1 cellular context compared by ENCODE assay signal in the genomic region with DNA sequence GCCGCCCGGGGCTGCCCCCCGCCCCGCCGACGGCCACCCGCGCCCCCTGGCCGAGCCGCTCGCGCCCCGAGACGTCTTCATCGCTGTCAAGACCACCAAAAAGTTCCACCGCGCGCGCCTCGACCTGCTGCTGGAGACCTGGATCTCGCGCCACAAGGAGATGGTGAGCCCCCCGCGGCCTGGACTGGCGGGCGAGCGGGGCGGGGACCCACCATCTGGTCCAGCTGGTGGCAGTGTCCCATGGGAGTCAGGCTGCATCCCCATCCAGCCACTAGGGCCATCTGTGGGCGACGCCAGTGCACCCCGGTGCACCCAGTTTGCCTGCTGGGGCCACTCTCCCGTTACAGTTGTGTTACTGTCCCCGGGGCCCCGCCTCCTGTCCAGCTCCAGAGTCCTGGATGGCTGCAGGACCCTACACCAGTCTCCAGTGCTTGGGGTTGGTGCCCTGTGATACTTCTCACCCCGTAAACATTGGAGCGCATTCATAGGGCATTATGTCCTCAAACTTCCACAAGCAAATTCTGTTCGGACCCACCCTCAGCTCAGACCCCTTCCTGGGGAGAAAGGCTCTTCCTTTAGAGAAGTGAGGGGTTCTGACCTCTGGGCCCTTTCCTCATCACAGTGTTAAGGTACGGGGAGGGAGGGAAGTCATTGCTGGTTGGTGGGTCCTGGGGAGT.
TF ChIP-seq lines count a peak whose summit lies in the region.

No MANE protein-coding gene starts in this region.

TF ChIP-seq in HEK293, 187 proteins besides CTCF, POLR2A, EP300 and RAD21 (continued from another document):
- TF ChIP-seq, protein P1, sequence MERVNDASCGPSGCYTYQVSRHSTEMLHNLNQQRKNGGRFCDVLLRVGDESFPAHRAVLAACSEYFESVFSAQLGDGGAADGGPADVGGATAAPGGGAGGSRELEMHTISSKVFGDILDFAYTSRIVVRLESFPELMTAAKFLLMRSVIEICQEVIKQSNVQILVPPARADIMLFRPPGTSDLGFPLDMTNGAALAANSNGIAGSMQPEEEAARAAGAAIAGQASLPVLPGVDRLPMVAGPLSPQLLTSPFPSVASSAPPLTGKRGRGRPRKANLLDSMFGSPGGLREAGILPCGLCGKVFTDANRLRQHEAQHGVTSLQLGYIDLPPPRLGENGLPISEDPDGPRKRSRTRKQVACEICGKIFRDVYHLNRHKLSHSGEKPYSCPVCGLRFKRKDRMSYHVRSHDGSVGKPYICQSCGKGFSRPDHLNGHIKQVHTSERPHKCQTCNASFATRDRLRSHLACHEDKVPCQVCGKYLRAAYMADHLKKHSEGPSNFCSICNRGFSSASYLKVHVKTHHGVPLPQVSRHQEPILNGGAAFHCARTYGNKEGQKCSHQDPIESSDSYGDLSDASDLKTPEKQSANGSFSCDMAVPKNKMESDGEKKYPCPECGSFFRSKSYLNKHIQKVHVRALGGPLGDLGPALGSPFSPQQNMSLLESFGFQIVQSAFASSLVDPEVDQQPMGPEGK (tag by site-specific recombination; IDR thresholded peaks at IDR 0.05): peak; percentile 47
- no peak for TF ChIP-seq WT1 (tag by site-specific recombination; IDR thresholded peaks at IDR 0.05)
